28 cellular contexts compared by ENCODE assay signal in genomic region chr2:151651274-151651673, GRCh38.
"Had no signal": no experiment of that assay in that cellular context is flagged by ENCODE, and none has a peak within 500 bp of the region (broad histone marks: within the 10 kb centered on the region; RNA-seq: fewer than 3 reads in every experiment).

No MANE protein-coding gene starts in this region.

- H2AFZ ChIP-seq: hepatocyte, neural progenitor cell, parathyroid adenoma had no signal

- ATAC-seq: effector memory CD8-positive, alpha-beta T cell; esophagus mucosa; gastroesophageal sphincter; heart left ventricle; left lung; mucosa of descending colon; right cardiac atrium; stimulated activated naive CD8-positive, alpha-beta T cell treated with anti-CD3 and anti-CD28 coated beads, Interleukin-15, amount 100 ng/mL, for 72 hours; upper lobe of right lung had no signal

- H3K4me2 ChIP-seq: hepatocyte, neural progenitor cell had no signal

- H3K4me1 ChIP-seq: gastroesophageal sphincter, heart left ventricle, neural progenitor cell, parathyroid adenoma, suprapubic skin, transverse colon, upper lobe of right lung, uterus had no signal

- H3K27me3 ChIP-seq: gastroesophageal sphincter, heart left ventricle, hepatocyte, left lung, neural progenitor cell, suprapubic skin, transverse colon, upper lobe of right lung, uterus had no signal

- FAIRE-seq: colon, endometrium, kidney, small intestine had no signal

- H3K9ac ChIP-seq: neural progenitor cell, parathyroid adenoma had no signal

- H3K4me3 ChIP-seq: gastroesophageal sphincter, heart left ventricle, hepatocyte, left lung, mucosa of descending colon, neural progenitor cell, suprapubic skin, transverse colon, upper lobe of right lung, uterus had no signal

- H3K36me3 ChIP-seq: gastroesophageal sphincter, heart left ventricle, left lung, neural progenitor cell, suprapubic skin, transverse colon, upper lobe of right lung, uterus had no signal

- DNase-seq: dermis blood vessel endothelial cell; effector memory CD8-positive, alpha-beta T cell; foreskin fibroblast; heart left ventricle; kidney; left lung; mesenchymal stem cell; mucosa of descending colon; naive B cell; right cardiac atrium; small intestine; stimulated activated CD4-positive, alpha-beta T cell treated with anti-CD3 and anti-CD28 coated beads, Interleukin-12 subunit alpha, Interleukin-12 subunit beta, amount 100 ng/mL, for 4 hours; stimulated activated CD4-positive, alpha-beta T cell treated with anti-CD3 and anti-CD28 coated beads, Interleukin-1b, Interleukin-23, amount 100 ng/mL, for 48 hours; stimulated activated CD4-positive, alpha-beta T cell treated with anti-CD3 and anti-CD28 coated beads, Interleukin-4, amount 100 ng/mL, for 1 hour; stimulated activated CD8-positive, alpha-beta memory T cell treated with anti-CD3 and anti-CD28 coated beads, Interleukin-4, amount 100 ng/mL, for 48 hours; stimulated activated naive CD4-positive, alpha-beta T cell; stimulated activated naive CD8-positive, alpha-beta T cell treated with anti-CD3 and anti-CD28 coated beads, Interleukin-15, amount 100 ng/mL, for 72 hours; transverse colon; upper lobe of right lung; uterus had no signal

- H3K79me2 ChIP-seq: hepatocyte, parathyroid adenoma had no signal

- H3K9me3 ChIP-seq: mucosa of descending colon, transverse colon, upper lobe of right lung, uterus had no signal

- H3K27ac ChIP-seq: gastroesophageal sphincter, heart left ventricle, hepatocyte, left lung, neural progenitor cell, parathyroid adenoma, suprapubic skin, transverse colon, upper lobe of right lung, uterus had no signal
